In genomic region chr1:31218705-31219104, GRCh38 we compare ENCODE assay signal across 24 cellular contexts. TPM values are rescaled to one million over a fixed set of nuclear protein-coding genes. Genes with fewer than 3 reads are reported as not detected.
DNase-seq lines count a peak whose midpoint lies in the region; ATAC-seq and TF ChIP-seq lines count a peak whose summit lies in the region.
"Had no signal": no experiment of that assay in that cellular context is flagged by ENCODE, and none has a peak within 500 bp of the region (broad histone marks: within the 10 kb centered on the region; RNA-seq: fewer than 3 reads in every experiment).

No MANE protein-coding gene starts in this region.

- H3F3A ChIP-seq in SK-N-SH (replicated peaks; ENCODE audit: insufficient read depth) = no peaks in the 10 kb centered on the region

- H3K27me3 ChIP-seq in SK-N-SH (ENCODE audit: insufficient read depth) = no peaks in the 10 kb centered on the region
- H3K27me3 ChIP-seq in endodermal cell (ENCODE audit: control insufficient read depth, insufficient read depth, low read length, poor library complexity, severe bottlenecking) = no peaks in the 10 kb centered on the region
- H3K27me3 ChIP-seq in CD4-positive, alpha-beta T cell (ENCODE audit: control insufficient read depth, insufficient read depth, low read length) = no peaks in the 10 kb centered on the region
- H3K27me3 ChIP-seq: MG63 had no signal

- no peak for TF ChIP-seq EP300 in SK-N-SH (IDR thresholded peaks at IDR 0.05; ENCODE audit: borderline replicate concordance in 1 of 2, low read depth in 1 of 2, low read length in 1 of 2)

- H3K27ac ChIP-seq in SK-N-SH (ENCODE audit: low read depth in 2 of 2, low read length in 1 of 2) = no peak overlapping the region
- peak overlapping the region; percentile 16 for H3K27ac ChIP-seq in endodermal cell (ENCODE audit: low read depth, low read length)
- H3K27ac ChIP-seq in temporal lobe (ENCODE audit: low read depth, low read length) = peak overlapping the region; percentile 97
- no peak overlapping the region for H3K27ac ChIP-seq in CD4-positive, alpha-beta T cell (ENCODE audit: low read depth, low read length)

- no peak for ATAC-seq in SK-N-SH treated with all-trans-retinoic acid at 6 μM for 48 hours
- ATAC-seq in GM18502 (IDR thresholded peaks at IDR 0.05; ENCODE audit: poor library complexity, unreplicated experiment) = no peak
- ATAC-seq in CD4-positive, alpha-beta T cell (ENCODE audit: poor library complexity) = no peak
- ATAC-seq: left colon; stimulated activated naive CD8-positive, alpha-beta T cell treated with anti-CD3 and anti-CD28 coated beads, Interleukin-15, amount 100 ng/mL, for 72 hours had no signal

- H3K4me3 ChIP-seq in SK-N-SH (ENCODE audit: low read depth in 2 of 2, low read length in 1 of 2) (no peak overlapping the region), endodermal cell (ENCODE audit: low read length) (no peak overlapping the region)
- H3K4me3 ChIP-seq: MG63 had no signal

- H3K79me2 ChIP-seq in SK-N-SH (ENCODE audit: insufficient read depth) = no peaks in the 10 kb centered on the region

- H3K4me1 Mint-ChIP-seq in endodermal cell = peaks cover 8% of the 10 kb centered on the region
- peaks cover 35% of the 10 kb centered on the region for H3K4me1 Mint-ChIP-seq in neural crest cell
- no peaks in the 10 kb centered on the region for H3K4me1 Mint-ChIP-seq in CD4-positive, alpha-beta T cell (ENCODE audit: low read depth)
- H3K4me1 Mint-ChIP-seq: activated naive CD8-positive, alpha-beta T cell treated with anti-CD3 and anti-CD28 coated beads for 36 hours; stimulated activated naive CD8-positive, alpha-beta T cell treated with anti-CD3 and anti-CD28 coated beads, Interleukin-15, amount 100 ng/mL, for 72 hours had no signal

- DNase-seq in SK-N-SH = peak; percentile 53
- DNase-seq in endodermal cell = no peak
- DNase-seq in neural crest cell (ENCODE audit: low read depth, low spot score) = no peak
- no peak for DNase-seq in CD4-positive, alpha-beta T cell
- DNase-seq in foreskin melanocyte = no peak
- DNase-seq: activated CD4-positive, alpha-beta T cell treated with anti-CD3 and anti-CD28 coated beads, Interleukin-2, amount 50 U/mL, for 4 hours; activated CD8-positive, alpha-beta memory T cell treated with anti-CD3 and anti-CD28 coated beads, Interleukin-2, amount 50 U/mL, for 48 hours; activated naive CD8-positive, alpha-beta T cell treated with anti-CD3 and anti-CD28 coated beads for 36 hours; AML-193; COR-L47; DND-41; left colon; MG63; NCI-H1436 treated with DMSO at 0.1 percent for 48 hours; NCI-H526; stimulated activated CD4-positive, alpha-beta T cell treated with anti-CD3 and anti-CD28 coated beads, Interleukin-4, amount 100 ng/mL, for 24 hours; stimulated activated naive CD8-positive, alpha-beta T cell treated with anti-CD3 and anti-CD28 coated beads, Interleukin-15, amount 100 ng/mL, for 72 hours had no signal

- no peak overlapping the region for H3K27ac Mint-ChIP-seq in endodermal cell
- H3K27ac Mint-ChIP-seq in neural crest cell (ENCODE audit: unreplicated experiment) = peak overlapping the region; percentile 58
- H3K27ac Mint-ChIP-seq in CD4-positive, alpha-beta T cell = no peak overlapping the region
- H3K27ac Mint-ChIP-seq: activated naive CD8-positive, alpha-beta T cell treated with anti-CD3 and anti-CD28 coated beads for 36 hours; activated T-helper 2 cell treated with anti-CD3 and anti-CD28 coated beads, Interferon-gamma antibody, Interleukin-2, Interleukin-4, amounts not matched to agents 10 μg/mL and 5 μg/mL and 100 μg/mL, durations not matched to agents 14 hours and 24 hours and 36 hours; nephron; stimulated activated naive CD8-positive, alpha-beta T cell treated with anti-CD3 and anti-CD28 coated beads, Interleukin-15, amount 100 ng/mL, for 72 hours; type B pancreatic cell had no signal

- no peak overlapping the region for H3K4me2 ChIP-seq in SK-N-SH

- no peaks in the 10 kb centered on the region for H3K27me3 Mint-ChIP-seq in endodermal cell (ENCODE audit: insufficient read depth)
- no peaks in the 10 kb centered on the region for H3K27me3 Mint-ChIP-seq in neural crest cell (ENCODE audit: low read depth)
- H3K27me3 Mint-ChIP-seq in CD4-positive, alpha-beta T cell = peaks cover 22% of the 10 kb centered on the region
- H3K27me3 Mint-ChIP-seq: stimulated activated naive CD8-positive, alpha-beta T cell treated with anti-CD3 and anti-CD28 coated beads, Interleukin-15, amount 100 ng/mL, for 72 hours had no signal

- H3K4me1 ChIP-seq in SK-N-SH (ENCODE audit: control insufficient read depth in 1 of 2, insufficient read depth in 2 of 2, low read depth in 1 of 2, low read length in 1 of 2) (peaks cover 0 to 41% of the 10 kb centered on the region in 2 experiments; a peak in 2 of 4 replicates), endodermal cell (ENCODE audit: control insufficient read depth, insufficient read depth, low read length) (peaks cover 8% of the 10 kb centered on the region)

- H3K9me3 Mint-ChIP-seq in endodermal cell (no peaks in the 10 kb centered on the region), neural crest cell (no peaks in the 10 kb centered on the region)
- no peaks in the 10 kb centered on the region for H3K9me3 Mint-ChIP-seq in CD4-positive, alpha-beta T cell
- H3K9me3 Mint-ChIP-seq: activated naive CD8-positive, alpha-beta T cell treated with anti-CD3 and anti-CD28 coated beads for 36 hours; activated T-helper 2 cell treated with anti-CD3 and anti-CD28 coated beads, Interferon-gamma antibody, Interleukin-2, Interleukin-4, amounts not matched to agents 10 μg/mL and 5 μg/mL and 100 μg/mL, durations not matched to agents 14 hours and 24 hours and 36 hours; nephron; stimulated activated naive CD8-positive, alpha-beta T cell treated with anti-CD3 and anti-CD28 coated beads, Interleukin-15, amount 100 ng/mL, for 72 hours; type B pancreatic cell had no signal

- no peaks in the 10 kb centered on the region for H3K9me3 ChIP-seq in SK-N-SH
- H3K9me3 ChIP-seq in endodermal cell (ENCODE audit: control insufficient read depth, low read length) = no peaks in the 10 kb centered on the region
- H3K9me3 ChIP-seq in CD4-positive, alpha-beta T cell (ENCODE audit: control insufficient read depth, low read length) = no peaks in the 10 kb centered on the region
- H3K9me3 ChIP-seq: MG63 had no signal

- H4K20me1 ChIP-seq in SK-N-SH (ENCODE audit: insufficient read depth) = no peaks in the 10 kb centered on the region

- intact Hi-C loops in CD4-positive, alpha-beta T cell (cut with DNase I, micrococcal nuclease) = no loop called here

- H3K36me3 Mint-ChIP-seq in endodermal cell (ENCODE audit: low read depth) = no peaks in the 10 kb centered on the region
- no peaks in the 10 kb centered on the region for H3K36me3 Mint-ChIP-seq in neural crest cell (ENCODE audit: low read depth)
- H3K36me3 Mint-ChIP-seq in CD4-positive, alpha-beta T cell (ENCODE audit: low read depth) = no peaks in the 10 kb centered on the region
- H3K36me3 Mint-ChIP-seq: activated naive CD8-positive, alpha-beta T cell treated with anti-CD3 and anti-CD28 coated beads for 36 hours; type B pancreatic cell had no signal

- no peak for TF ChIP-seq RAD21 in SK-N-SH (IDR thresholded peaks at IDR 0.05; ENCODE audit: low read length)

- no peaks in the 10 kb centered on the region for H3K9me2 ChIP-seq in SK-N-SH

- POLR2A ChIA-PET in SK-N-SH (lab: Yijun Ruan, JAX) = no interaction called here
- POLR2A ChIA-PET in CD4-positive, alpha-beta T cell (lab: Charles Lee) = no interaction called here

- CTCF ChIA-PET in SK-N-SH (lab: Yijun Ruan, JAX) = interaction anchor here (1.0 to 4.6 kb wide), 6 partner anchors 9 to 35 kb away, joined by 3 to 49 read pairs (median 4); no protein-coding TSS in a partner anchor
- CTCF ChIA-PET in CD4-positive, alpha-beta T cell (lab: Charles Lee) = no interaction called here

- H3K9ac ChIP-seq in SK-N-SH = no peak overlapping the region
- H3K9ac ChIP-seq in endodermal cell (ENCODE audit: extremely low read depth, low read length, poor library complexity, severe bottlenecking) = no peak overlapping the region

- TF ChIP-seq CTCF in SK-N-SH (IDR thresholded peaks at IDR 0.05) = no peak
- TF ChIP-seq CTCF in endodermal cell (conservative IDR thresholded peaks at IDR 0.05) = no peak
- no peak for TF ChIP-seq CTCF in neural crest cell (conservative IDR thresholded peaks at IDR 0.05)
- TF ChIP-seq CTCF in CD4-positive, alpha-beta T cell (IDR thresholded peaks at IDR 0.05) = no peak

- H3K4me3 Mint-ChIP-seq in endodermal cell (no peak overlapping the region), neural crest cell (no peak overlapping the region)
- H3K4me3 Mint-ChIP-seq in CD4-positive, alpha-beta T cell = no peak overlapping the region
- H3K4me3 Mint-ChIP-seq: activated naive CD8-positive, alpha-beta T cell treated with anti-CD3 and anti-CD28 coated beads for 36 hours; nephron; stimulated activated naive CD8-positive, alpha-beta T cell treated with anti-CD3 and anti-CD28 coated beads, Interleukin-15, amount 100 ng/mL, for 72 hours; type B pancreatic cell had no signal

- H3K36me3 ChIP-seq in SK-N-SH (replicated peaks in 1 of 2; ENCODE audit: control insufficient read depth in 1 of 2, insufficient read depth in 2 of 2, low read length in 1 of 2) (no peaks in the 10 kb centered on the region), endodermal cell (ENCODE audit: control insufficient read depth, insufficient read depth, low read length) (no peaks in the 10 kb centered on the region)
- H3K36me3 ChIP-seq: MG63 had no signal

- no peak overlapping the region for H2AFZ ChIP-seq in SK-N-SH (ENCODE audit: low read depth)

- WGBS in SK-N-SH (ENCODE audit: low lambda C conversion rate) = 83% methylated on average over 4 of the region's 8 CpGs
- 84 to 89% methylated on average over 7 to 8 of the region's 8 CpGs for WGBS in endodermal cell (ENCODE audit: insufficient coverage in 1 of 2, insufficient read length in 1 of 2), 2 experiments

TF ChIP-seq in SK-N-SH, 30 proteins besides CTCF, POLR2A, EP300 and RAD21:
- TF ChIP-seq FOXM1 (IDR thresholded peaks at IDR 0.05; ENCODE audit: low read depth) (no peak), MXI1 (IDR thresholded peaks at IDR 0.05; ENCODE audit: low read depth, low read length) (peak; percentile 57; the same call in 1 of the 2 replicates)

TF ChIP-seq in SK-N-SH treated with all-trans-retinoic acid at 6 μM for 48 hours, 23 proteins besides CTCF, POLR2A, EP300 and RAD21 (continues in another document):
- no peak for TF ChIP-seq OSR1 (CRISPR knock-in tag; IDR thresholded peaks at IDR 0.05)
- TF ChIP-seq CSDC2 (CRISPR knock-in tag; IDR thresholded peaks at IDR 0.05) = no peak
- no peak for TF ChIP-seq BACH2 (CRISPR knock-in tag; IDR thresholded peaks at IDR 0.05; ENCODE audit: borderline replicate concordance)
- TF ChIP-seq ESRRG (CRISPR knock-in tag; IDR thresholded peaks at IDR 0.05) = no peak
- no peak for TF ChIP-seq ZNF565 (CRISPR knock-in tag; conservative IDR thresholded peaks at IDR 0.05; ENCODE audit: low read depth)
- TF ChIP-seq ISL1 (CRISPR knock-in tag; IDR thresholded peaks at IDR 0.05) = no peak

RNA-seq across cellular contexts. Expression of gene NKAIN1, which starts 21.0 kb away (rescaled TPM):
- polyA plus RNA-seq in SK-N-SH (2012; rRNA removed) = 0.54 and 0.96 TPM in 2 replicates
- 0.58 and 1.3 TPM in 2 replicates for polyA plus RNA-seq in SK-N-SH (2012; cell fraction: cytosol; rRNA removed)
- 0.22 and 0.32 TPM in 2 replicates for polyA plus RNA-seq in SK-N-SH (2012; cell fraction: nucleus; rRNA removed)
- total RNA-seq in endodermal cell = 10 to 100 TPM in 1 of 2 donors, 1 to 10 TPM in 1; 7.0 to 13.2 TPM
- polyA plus RNA-seq in endodermal cell (2013, experiment 1 of 2) = 74.2 TPM
- polyA plus RNA-seq in endodermal cell (2013, experiment 2 of 2) = 73.3 TPM
- 73.2 and 79.7 TPM in 2 replicates for total RNA-seq in neural crest cell
- total RNA-seq in temporal lobe = 27.0 TPM
- not detected for total RNA-seq in CD4-positive, alpha-beta T cell
- total RNA-seq: activated naive CD8-positive, alpha-beta T cell treated with anti-CD3 and anti-CD28 coated beads for 36 hours; activated T-helper 2 cell treated with anti-CD3 and anti-CD28 coated beads, Interferon-gamma antibody, Interleukin-2, Interleukin-4, amounts not matched to agents 10 μg/mL and 5 μg/mL and 100 μg/mL, durations not matched to agents 14 hours and 24 hours and 36 hours; pulmonary artery endothelial cell had no signal

Comparison
In these comparisons a context has a peak if more than half of its experiments do, and no peak if none do; other contexts are left out.
1. H3K27ac ChIP-seq: peak in endodermal cell (single experiment) and temporal lobe (single experiment); none in SK-N-SH (0 of 2) and CD4-positive, alpha-beta T cell (single experiment).
2. RNA of gene NKAIN1, which starts 21.0 kb away (total RNA-seq): 73.2 to 79.7 TPM in neural crest cell, 27.0 TPM in temporal lobe (single experiment) and 7.0 to 13.2 TPM in endodermal cell; not detected in CD4-positive, alpha-beta T cell; every median in the first group is over 4 times any median in the second.